ENCODE assay signal across 8 cellular contexts in genomic region chr5:97231025-97231636, GRCh38. TPM values are rescaled to one million over a fixed set of nuclear protein-coding genes. Genes with fewer than 3 reads are reported as not detected.
DNase-seq lines count a peak whose midpoint lies in the region; ATAC-seq, FAIRE-seq and TF ChIP-seq lines count a peak whose summit lies in the region.

No MANE protein-coding gene starts in this region.

- intact Hi-C loops in left colon (cut with DNase I, micrococcal nuclease): loop anchor here in 1 of 2 donors (10.0 kb wide), 1 partner anchor 1594 kb away; no protein-coding TSS in a partner anchor

- H3K9me3 Mint-ChIP-seq in chondrocyte (ENCODE audit: low read depth): peaks cover 3% of the 10 kb centered on the region

- peaks cover 3% of the 10 kb centered on the region for H3K36me3 Mint-ChIP-seq in chondrocyte (ENCODE audit: low read depth)

- TF ChIP-seq POLR2A in Peyer's patch (IDR thresholded peaks at IDR 0.05): no peak

- DNase-seq in GM03348 (ENCODE audit: low spot score) (peak; percentile 76), HAP-1 (ENCODE audit: low spot score in 2 of 2) (peak; percentile 61 to 81), LHCN-M2 (ENCODE audit: low read depth) (peak; percentile 83), Peyer's patch (peak in 1 of 3 donors; percentile 56), chondrocyte (ENCODE audit: low spot score) (no peak), left colon (no peak), thoracic aorta (ENCODE audit: low spot score) (no peak)

- H3K27ac Mint-ChIP-seq in chondrocyte (ENCODE audit: unreplicated experiment): no peak overlapping the region

- H3K36me3 ChIP-seq in HAP-1 (replicated peaks) (no peaks in the 10 kb centered on the region), Peyer's patch (no peaks in the 10 kb centered on the region), thoracic aorta (no peaks in the 10 kb centered on the region)

- H3K27ac ChIP-seq in Peyer's patch (no peak overlapping the region), thoracic aorta (no peak overlapping the region)

- H3K4me1 Mint-ChIP-seq in chondrocyte (ENCODE audit: low read depth): peaks cover 29% of the 10 kb centered on the region

- TF ChIP-seq CTCF in Peyer's patch (IDR thresholded peaks at IDR 0.05): peak in 5 of 6 experiments; percentile 52 to 87 (median 85)
- peak; percentile 95 for TF ChIP-seq CTCF in chondrocyte (IDR thresholded peaks at IDR 0.05)
- peak; percentile 65 for TF ChIP-seq CTCF in thoracic aorta (IDR thresholded peaks at IDR 0.05)

- H3K27me3 Mint-ChIP-seq in chondrocyte (ENCODE audit: low read depth): no peaks in the 10 kb centered on the region

- H3K4me3 Mint-ChIP-seq in chondrocyte (ENCODE audit: unreplicated experiment): no peak overlapping the region

- H3K27me3 ChIP-seq in HAP-1 (ENCODE audit: low read depth) (no peaks in the 10 kb centered on the region), Peyer's patch (no peaks in the 10 kb centered on the region), thoracic aorta (replicated peaks; ENCODE audit: insufficient read depth) (no peaks in the 10 kb centered on the region)

- H3K4me3 ChIP-seq in HAP-1: no peak overlapping the region
- H3K4me3 ChIP-seq in Peyer's patch: no peak overlapping the region
- H3K4me3 ChIP-seq in thoracic aorta: no peak overlapping the region

- in situ Hi-C loops in HAP-1 (cut with MboI; ENCODE audit: low sequenced_read_pairs): no loop called here

- H3K9me3 ChIP-seq in HAP-1 (no peaks in the 10 kb centered on the region), Peyer's patch (no peaks in the 10 kb centered on the region), thoracic aorta (no peaks in the 10 kb centered on the region)

- FAIRE-seq in A204.1 (lab: Jason Lieb, UNC): peak; percentile 95

- ATAC-seq in left colon (peak; percentile 82), thoracic aorta (ENCODE audit: insufficient number of reproducible peaks, low FRiP score, low read depth) (peak; percentile 96)

- H3K4me1 ChIP-seq in HAP-1 (no peaks in the 10 kb centered on the region), Peyer's patch (no peaks in the 10 kb centered on the region), thoracic aorta (ENCODE audit: control insufficient read depth in 1 of 2, low read depth in 2 of 2) (peaks cover 0 to 14% of the 10 kb centered on the region in 2 donors)

RNA-seq across cellular contexts. Expression of gene RIOK2, which starts 48.1 kb away (rescaled TPM):
- 20.2 and 29.9 TPM in 2 replicates for total RNA-seq in LHCN-M2 (2014; rRNA removed)
- 20.5 TPM for polyA plus RNA-seq in LHCN-M2 (2012)
- total RNA-seq in Peyer's patch: 10 to 100 TPM; 16.5 to 25.3 (median 19.4) TPM
- 29.6 to 40.7 TPM (median 35.6 TPM) in 3 replicates for total RNA-seq in chondrocyte
- 10 to 100 TPM; 16.8 to 22.8 TPM for total RNA-seq in left colon
- 10 to 100 TPM; 10.4 to 33.5 TPM for total RNA-seq in thoracic aorta

Comparison
In these comparisons a context has a peak if more than half of its experiments do, and no peak if none do; other contexts are left out.
1. DNase-seq: peak in GM03348 (single experiment), HAP-1 (2 of 2) and LHCN-M2 (single experiment); none in chondrocyte (single experiment), left colon (0 of 2) and thoracic aorta (single experiment).
2. Peak in every context shown above with its lines, with median percentiles within 50 percentile points of each other: CTCF ChIP-seq.